Comparison of ENCODE assay signal across 29 cellular contexts in the genomic region with DNA sequence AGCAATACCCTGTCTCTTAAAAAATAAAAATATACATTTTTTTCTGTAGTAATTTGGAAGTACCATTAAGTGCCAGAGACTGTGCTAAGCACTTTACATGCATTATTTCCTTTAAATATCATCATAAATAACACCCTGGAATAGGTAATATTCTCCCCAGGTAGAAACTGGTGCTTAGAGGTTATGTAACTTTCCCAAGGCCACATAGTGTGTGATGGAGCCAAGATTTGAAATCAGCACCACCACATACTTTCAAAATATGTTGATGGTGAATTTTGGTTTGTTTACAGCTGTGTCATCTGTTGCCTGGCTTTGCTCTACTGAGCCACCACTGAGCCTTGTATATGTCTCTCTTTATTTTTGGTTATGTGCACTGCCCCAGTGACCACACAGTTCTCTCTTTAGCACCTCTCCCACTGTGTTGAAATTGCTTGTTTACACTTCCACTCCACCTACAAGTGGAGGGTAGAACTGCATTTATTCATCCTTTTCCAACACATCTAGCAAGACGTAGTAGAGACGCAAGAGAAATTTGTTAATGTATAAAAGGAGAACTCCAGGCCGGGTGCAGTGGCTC.
"Had no signal": no experiment of that assay in that cellular context is flagged by ENCODE, and none has a peak within 500 bp of the region (broad histone marks: within the 10 kb centered on the region; RNA-seq: fewer than 3 reads in every experiment).

No MANE protein-coding gene starts in this region.

- H3K79me2 ChIP-seq: parathyroid adenoma had no signal

- H2AFZ ChIP-seq: parathyroid adenoma had no signal

- H3K27me3 ChIP-seq: foreskin keratinocyte, heart right ventricle, right atrium auricular region, spleen had no signal

- H3K4me1 ChIP-seq: foreskin keratinocyte, heart right ventricle, parathyroid adenoma, psoas muscle, right atrium auricular region, spleen had no signal

- FAIRE-seq: TTC549 had no signal

- H3K4me3 ChIP-seq: heart right ventricle, psoas muscle, right atrium auricular region, spleen, thoracic aorta had no signal

- H3K27me3 Mint-ChIP-seq: activated naive CD8-positive, alpha-beta T cell treated with anti-CD3 and anti-CD28 coated beads, Interleukin-2, amount 10 ng/mL, durations not matched to agents 7 days and 5 days; naive thymus-derived CD4-positive, alpha-beta T cell had no signal

- H3K9ac ChIP-seq: parathyroid adenoma had no signal

- DNase-seq: activated CD4-positive, alpha-beta T cell treated with anti-CD3 and anti-CD28 coated beads for 48 hours; activated CD4-positive, alpha-beta T cell treated with anti-CD3 and anti-CD28 coated beads, Interleukin-2, amount 50 U/mL, for 48 hours; activated effector memory CD4-positive, alpha-beta T cell treated with anti-CD3 and anti-CD28 coated beads, Interleukin-2, amount 50 U/mL, for 16 hours; activated naive CD4-positive, alpha-beta T cell treated with anti-CD3 and anti-CD28 coated beads for 36 hours; activated naive CD8-positive, alpha-beta T cell treated with anti-CD3 and anti-CD28 coated beads, Interleukin-2, amount 10 ng/mL, durations not matched to agents 7 days and 5 days; caudate nucleus; endodermal cell; foreskin keratinocyte; heart right ventricle; kidney glomerular epithelial cell; left ventricle myocardium superior; naive thymus-derived CD4-positive, alpha-beta T cell; nucleus accumbens; psoas muscle; spleen; stimulated activated naive CD4-positive, alpha-beta T cell; SW 1271; T-helper 9 cell; trophoblast cell had no signal

- H3K36me3 ChIP-seq: right atrium auricular region, thoracic aorta had no signal

- H3K9me3 ChIP-seq: heart right ventricle, psoas muscle, right atrium auricular region, thoracic aorta had no signal

- H3K27ac Mint-ChIP-seq: activated naive CD4-positive, alpha-beta T cell treated with anti-CD3 and anti-CD28 coated beads for 36 hours; activated naive CD8-positive, alpha-beta T cell treated with anti-CD3 and anti-CD28 coated beads, Interleukin-2, amount 10 ng/mL, durations not matched to agents 7 days and 5 days; activated T-helper 1 cell treated with anti-CD3 and anti-CD28 coated beads, Interleukin-12 subunit alpha, Interleukin-12 subunit beta, Interleukin-2, Interleukin-4 antibody, amounts not matched to agents 30 ng/mL and 10 ng/mL and 1 ng/mL, durations not matched to agents 14 hours and 24 hours and 36 hours; endodermal cell; mesothelial cell of epicardium; naive thymus-derived CD4-positive, alpha-beta T cell; T-helper 1 cell treated with Interleukin-12 subunit alpha and Interleukin-12 subunit beta and Interleukin-4 antibody, amounts not matched to agents 30 μg/mL and 1 μg/mL, for 36 hours had no signal

- H3K4me3 Mint-ChIP-seq: activated naive CD4-positive, alpha-beta T cell treated with anti-CD3 and anti-CD28 coated beads for 36 hours; activated naive CD8-positive, alpha-beta T cell treated with anti-CD3 and anti-CD28 coated beads, Interleukin-2, amount 10 ng/mL, durations not matched to agents 7 days and 5 days; activated T-helper 1 cell treated with anti-CD3 and anti-CD28 coated beads, Interleukin-12 subunit alpha, Interleukin-12 subunit beta, Interleukin-2, Interleukin-4 antibody, amounts not matched to agents 30 ng/mL and 10 ng/mL and 1 ng/mL, durations not matched to agents 14 hours and 24 hours and 36 hours; endodermal cell; mesothelial cell of epicardium; naive thymus-derived CD4-positive, alpha-beta T cell; neural crest cell; T-helper 1 cell treated with Interleukin-12 subunit alpha and Interleukin-12 subunit beta and Interleukin-4 antibody, amounts not matched to agents 30 μg/mL and 1 μg/mL, for 36 hours had no signal

- H3K9me3 Mint-ChIP-seq: neural crest cell had no signal

- H3K4me1 Mint-ChIP-seq: activated naive CD8-positive, alpha-beta T cell treated with anti-CD3 and anti-CD28 coated beads, Interleukin-2, amount 10 ng/mL, durations not matched to agents 7 days and 5 days; mesothelial cell of epicardium; naive thymus-derived CD4-positive, alpha-beta T cell; neural crest cell had no signal

- ATAC-seq: esophagus mucosa; foreskin keratinocyte; heart right ventricle; left ventricle myocardium superior; naive thymus-derived CD4-positive, alpha-beta T cell; psoas muscle had no signal

- H3K27ac ChIP-seq: foreskin keratinocyte, heart right ventricle, parathyroid adenoma, psoas muscle, right atrium auricular region, spleen, thoracic aorta, VCaP had no signal
